ENCODE assay signal across 1 cellular context in genomic region chr15:85725019-85725418, GRCh38.
TF ChIP-seq lines count a peak whose summit lies in the region.

No MANE protein-coding gene starts in this region.

TF ChIP-seq in HepG2, 621 proteins besides CTCF, POLR2A, EP300 and RAD21 (continued from another document):
- TF ChIP-seq CREBL2 (CRISPR knock-in tag; IDR thresholded peaks at IDR 0.05; ENCODE audit: borderline replicate concordance): no peak
- no peak for TF ChIP-seq GATAD2A (CRISPR knock-in tag; IDR thresholded peaks at IDR 0.05)
- TF ChIP-seq ZNF792 (CRISPR knock-in tag; IDR thresholded peaks at IDR 0.05): no peak
- TF ChIP-seq NRL (CRISPR knock-in tag; IDR thresholded peaks at IDR 0.05; ENCODE audit: borderline replicate concordance): no peak
- no peak for TF ChIP-seq GTF3A (CRISPR knock-in tag; conservative IDR thresholded peaks at IDR 0.05)
- no peak for TF ChIP-seq ZNF646 (CRISPR knock-in tag; IDR thresholded peaks at IDR 0.05)
